In the genomic region with DNA sequence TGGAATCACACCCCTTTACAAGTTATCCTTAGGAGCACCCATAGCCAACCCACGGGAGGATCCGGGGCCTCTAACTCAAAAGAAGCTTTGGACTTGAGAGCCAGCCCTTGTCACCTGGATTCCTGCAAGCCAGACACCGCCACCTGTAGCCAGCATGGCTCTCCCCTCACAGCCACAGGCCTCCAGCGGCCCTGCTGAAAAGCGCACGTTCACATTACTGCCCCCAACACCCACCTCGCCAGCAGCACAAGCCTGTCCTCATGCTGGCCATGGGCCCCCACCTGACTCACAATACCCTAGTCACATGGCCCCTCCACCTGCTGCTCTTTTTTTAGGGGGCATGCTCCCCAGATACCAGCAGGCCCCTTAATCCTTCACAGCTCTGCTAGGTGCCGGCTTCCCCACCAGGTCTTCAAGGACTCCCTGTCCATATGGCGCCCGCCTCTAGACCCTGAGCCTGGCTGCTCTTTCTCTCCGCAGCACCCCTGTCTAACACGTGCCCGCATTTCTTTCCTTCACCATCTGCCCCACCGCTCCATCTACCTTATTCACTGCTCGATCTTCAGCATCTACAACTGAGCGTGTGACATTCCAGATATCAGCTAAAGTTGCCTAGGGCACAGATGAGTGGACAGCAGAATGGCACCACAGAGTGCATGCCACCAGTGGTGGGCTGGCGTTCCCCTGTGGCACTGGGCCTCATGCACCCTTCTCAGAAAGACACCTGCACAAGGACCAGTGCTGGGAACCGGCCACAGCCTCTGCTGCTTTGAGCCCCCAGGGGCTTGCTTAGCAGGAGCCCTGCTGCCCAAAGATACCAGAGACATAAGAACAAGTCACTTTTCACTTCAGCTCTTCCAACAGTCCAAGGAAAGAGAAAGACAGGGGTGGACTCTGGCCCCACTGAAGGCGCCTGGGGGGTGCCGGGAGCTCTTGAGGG, we compare ENCODE assay signal across 9 cellular contexts. TPM values are rescaled to one million over a fixed set of nuclear protein-coding genes. Genes with fewer than 3 reads are reported as not detected.
DNase-seq lines count a peak whose midpoint lies in the region; ATAC-seq and TF ChIP-seq lines count a peak whose summit lies in the region.
"Had no signal": no experiment of that assay in that cellular context is flagged by ENCODE, and none has a peak within 500 bp of the region (broad histone marks: within the 10 kb centered on the region; RNA-seq: fewer than 3 reads in every experiment).

No MANE protein-coding gene starts in this region.

- DNase-seq in A673 (ENCODE audit: low spot score) (no peak), activated B cell treated with CpG ODN at 0.5 μM for 24 hours (no peak), lower lobe of right lung (no peak), HUDEP-2 (lab: John Stamatoyannopoulos, UW; ENCODE audit: unreplicated experiment in 76 of 76) (no peak), NK-92 (lab: John Stamatoyannopoulos, UW; ENCODE audit: unreplicated experiment) (no peak), Ammon's horn (ENCODE audit: low spot score) (no peak), foreskin fibroblast (no peak)

- peak overlapping the region; percentile 93 for H3K27ac Mint-ChIP-seq in activated B cell treated with CpG ODN at 0.5 μM for 24 hours

- H3K9me3 ChIP-seq in A673 (ENCODE audit: low read depth, low read length, poor library complexity, severe bottlenecking) (no peaks in the 10 kb centered on the region), lower lobe of right lung (no peaks in the 10 kb centered on the region)

- ATAC-seq in GM18868 (IDR thresholded peaks at IDR 0.05; ENCODE audit: unreplicated experiment) (peak; percentile 3), activated B cell treated with CpG ODN at 0.5 μM for 24 hours (ENCODE audit: low read depth) (no peak), lower lobe of right lung (no peak)

- intact Hi-C loops in A673 (cut with micrococcal nuclease; ENCODE audit: unreplicated experiment) (no loop called here), activated B cell treated with CpG ODN at 0.5 μM for 24 hours (cut with micrococcal nuclease) (loop anchor here (1.0 to 10.0 kb wide), 2 partner anchors 41 to 1044 kb away; a partner anchor contains a TSS), lower lobe of right lung (cut with DNase I) (no loop called here)

- CTCF ChIA-PET in A673 (lab: Charles Lee): interaction anchor here (0.6 to 1.7 kb wide), 4 partner anchors 29 to 148 kb away, joined by 4 to 10 read pairs (median 8); a partner anchor contains a TSS
- CTCF ChIA-PET in activated B cell treated with CpG ODN at 0.5 μM for 24 hours (lab: Charles Lee): interaction anchor here (1.0 to 5.9 kb wide), 4 partner anchors 13 to 518 kb away, joined by 4 to 80 read pairs (median 4); no protein-coding TSS in a partner anchor

- no peaks in the 10 kb centered on the region for H3K27me3 ChIP-seq in A673 (replicated peaks; ENCODE audit: insufficient read depth, low read depth, low read length, poor library complexity)
- no peaks in the 10 kb centered on the region for H3K27me3 ChIP-seq in lower lobe of right lung (ENCODE audit: low read depth)

- peaks cover 53% of the 10 kb centered on the region for H3K4me1 Mint-ChIP-seq in activated B cell treated with CpG ODN at 0.5 μM for 24 hours

- H3K36me3 ChIP-seq in A673 (ENCODE audit: insufficient read depth, low read length, poor library complexity, severe bottlenecking) (peaks cover 10% of the 10 kb centered on the region), lower lobe of right lung (peaks cover 41% of the 10 kb centered on the region)

- H3K4me3 ChIP-seq in A673 (ENCODE audit: low read depth, low read length, poor library complexity, severe bottlenecking) (no peak overlapping the region), lower lobe of right lung (no peak overlapping the region), foreskin fibroblast (ENCODE audit: low read depth in 1 of 2, low read length in 2 of 2) (no peak overlapping the region)

- TF ChIP-seq CTCF in A673 (conservative IDR thresholded peaks at IDR 0.05; ENCODE audit: low read depth, low read length): no peak
- TF ChIP-seq CTCF in activated B cell treated with CpG ODN at 0.5 μM for 24 hours (IDR thresholded peaks at IDR 0.05): no peak
- TF ChIP-seq CTCF in lower lobe of right lung (IDR thresholded peaks at IDR 0.05): no peak
- no peak for TF ChIP-seq CTCF in foreskin fibroblast (IDR thresholded peaks at IDR 0.05; ENCODE audit: low read depth, low read length)

- H3K4me3 Mint-ChIP-seq in activated B cell treated with CpG ODN at 0.5 μM for 24 hours: peak overlapping the region; percentile 3

- H3K27ac ChIP-seq in A673 (ENCODE audit: low read depth, low read length, poor library complexity, severe bottlenecking) (peak overlapping the region; percentile 75), lower lobe of right lung (peak overlapping the region; percentile 72)
- H3K27ac ChIP-seq: parathyroid adenoma had no signal

- no TSS peak for BruUV-seq in A673 (replicated peaks; lab: Mats Ljungman, UMichigan)

- H3K4me1 ChIP-seq in A673 (ENCODE audit: insufficient read depth, low read length, poor library complexity, severe bottlenecking): peaks cover 39% of the 10 kb centered on the region
- H3K4me1 ChIP-seq in lower lobe of right lung: peaks cover 28% of the 10 kb centered on the region
- H3K4me1 ChIP-seq: parathyroid adenoma had no signal

- H3K9me3 Mint-ChIP-seq in activated B cell treated with CpG ODN at 0.5 μM for 24 hours: no peaks in the 10 kb centered on the region

- POLR2A ChIA-PET in A673 (lab: Charles Lee; ENCODE audit: low non-redundant PET) (no interaction called here), activated B cell treated with CpG ODN at 0.5 μM for 24 hours (lab: Charles Lee) (interaction anchor here (0.7 to 2.5 kb wide), 5 partner anchors 15 to 1071 kb away, joined by 3 to 13 read pairs (median 3); a partner anchor contains a TSS)

- H3K36me3 Mint-ChIP-seq in activated B cell treated with CpG ODN at 0.5 μM for 24 hours (ENCODE audit: low read depth): peaks cover 46% of the 10 kb centered on the region

- H3K27me3 Mint-ChIP-seq in activated B cell treated with CpG ODN at 0.5 μM for 24 hours: no peaks in the 10 kb centered on the region

RNA-seq across cellular contexts. Expression of a gene that starts 6.6 kb away (rescaled TPM):
- 76.4 and 106 TPM in 2 replicates for total RNA-seq in A673 (2021)
- total RNA-seq in activated B cell treated with CpG ODN at 0.5 μM for 24 hours: 95.9 and 110 TPM in 2 replicates
- total RNA-seq in lower lobe of right lung: 40.2 TPM

RNA-seq across cellular contexts. Expression of a gene that starts 58.5 kb away (rescaled TPM):
- total RNA-seq in A673 (2021) (169 and 184 TPM in 2 replicates), activated B cell treated with CpG ODN at 0.5 μM for 24 hours (112 and 115 TPM in 2 replicates), lower lobe of right lung (96.8 TPM)
